ENCODE assay signal across 1 cellular context in the genomic region with DNA sequence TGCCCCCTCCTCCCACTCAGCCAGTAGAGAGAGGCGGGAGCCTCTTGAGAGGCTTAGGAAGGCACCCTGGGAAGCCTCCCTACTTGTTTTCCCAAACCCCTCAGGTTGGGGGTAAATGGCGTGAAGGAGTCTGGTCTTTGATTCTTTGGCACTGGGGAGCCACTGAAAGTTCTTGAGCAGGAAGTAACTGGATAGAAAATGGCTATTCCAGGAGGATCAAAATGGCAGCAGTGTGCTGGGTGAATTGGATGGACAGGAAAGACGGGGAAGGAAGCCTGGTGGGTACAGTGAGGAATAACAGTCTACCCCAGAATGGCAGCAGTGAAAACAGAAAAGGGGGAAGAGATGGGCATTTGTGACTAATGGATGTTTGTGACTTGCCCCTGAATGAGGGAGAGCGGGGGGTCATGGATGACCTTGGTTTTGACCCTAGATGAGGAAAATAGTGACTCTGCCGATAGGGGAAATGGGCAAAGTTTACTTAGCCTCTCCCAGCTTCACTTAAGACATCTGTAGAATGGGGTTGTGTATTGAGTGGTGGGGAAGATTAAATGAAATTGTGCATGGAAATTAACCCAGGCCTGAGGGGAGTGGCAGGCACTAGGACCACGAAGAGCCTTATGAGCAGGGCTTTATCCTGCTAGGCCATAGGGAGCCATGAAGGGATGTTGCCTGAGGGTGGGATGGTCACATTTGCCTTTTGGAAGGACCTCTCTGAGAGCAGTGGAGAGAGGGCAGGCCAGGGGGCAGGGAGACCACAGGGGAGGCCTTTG.
TF ChIP-seq lines count a peak whose summit lies in the region.

No MANE protein-coding gene starts in this region.

TF ChIP-seq in HCT116, 20 proteins besides CTCF, POLR2A, EP300 and RAD21 (continued from another document):
- TF ChIP-seq EZH2 (IDR thresholded peaks at IDR 0.05) (no peak), ELF1 (IDR thresholded peaks at IDR 0.05; ENCODE audit: borderline replicate concordance, low read depth) (no peak), SIN3A (IDR thresholded peaks at IDR 0.05; ENCODE audit: low read depth) (no peak), CEBPB (IDR thresholded peaks at IDR 0.05; ENCODE audit: low read depth) (no peak), ZNF274 (IDR thresholded peaks at IDR 0.05; ENCODE audit: low read depth, low read length) (no peak)
- TF ChIP-seq, protein P1, sequence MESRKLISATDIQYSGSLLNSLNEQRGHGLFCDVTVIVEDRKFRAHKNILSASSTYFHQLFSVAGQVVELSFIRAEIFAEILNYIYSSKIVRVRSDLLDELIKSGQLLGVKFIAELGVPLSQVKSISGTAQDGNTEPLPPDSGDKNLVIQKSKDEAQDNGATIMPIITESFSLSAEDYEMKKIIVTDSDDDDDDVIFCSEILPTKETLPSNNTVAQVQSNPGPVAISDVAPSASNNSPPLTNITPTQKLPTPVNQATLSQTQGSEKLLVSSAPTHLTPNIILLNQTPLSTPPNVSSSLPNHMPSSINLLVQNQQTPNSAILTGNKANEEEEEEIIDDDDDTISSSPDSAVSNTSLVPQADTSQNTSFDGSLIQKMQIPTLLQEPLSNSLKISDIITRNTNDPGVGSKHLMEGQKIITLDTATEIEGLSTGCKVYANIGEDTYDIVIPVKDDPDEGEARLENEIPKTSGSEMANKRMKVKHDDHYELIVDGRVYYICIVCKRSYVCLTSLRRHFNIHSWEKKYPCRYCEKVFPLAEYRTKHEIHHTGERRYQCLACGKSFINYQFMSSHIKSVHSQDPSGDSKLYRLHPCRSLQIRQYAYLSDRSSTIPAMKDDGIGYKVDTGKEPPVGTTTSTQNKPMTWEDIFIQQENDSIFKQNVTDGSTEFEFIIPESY (IDR thresholded peaks at IDR 0.05; ENCODE audit: extremely low read depth, insufficient replicate concordance, low read length), result no peak
